26 cellular contexts compared by ENCODE assay signal in genomic region chr4:69748176-69748575, GRCh38. TPM values are rescaled to one million over a fixed set of nuclear protein-coding genes. Genes with fewer than 3 reads are reported as not detected.
DNase-seq lines count a peak whose midpoint lies in the region; ATAC-seq and TF ChIP-seq lines count a peak whose summit lies in the region.
"Had no signal": no experiment of that assay in that cellular context is flagged by ENCODE, and none has a peak within 500 bp of the region (broad histone marks: within the 10 kb centered on the region; RNA-seq: fewer than 3 reads in every experiment).

No MANE protein-coding gene starts in this region.

- TF ChIP-seq POLR2A in stomach (IDR thresholded peaks at IDR 0.05), result no peak

- no CpG with 5 or more reads among the region's 1 CpG for WGBS in mesenchymal stem cell
- 13 to 28% (median 23%) methylated on average over 1 of the region's 1 CpG for WGBS in stomach, 5 donors

- intact Hi-C loops in stomach (cut with DNase I; ENCODE audit: low total_unique reads), result no loop called here

- no peak for TF ChIP-seq CTCF in epithelial cell of esophagus (IDR thresholded peaks at IDR 0.05; ENCODE audit: insufficient read depth, low read depth, low read length, missing control alignments)
- no peak for TF ChIP-seq CTCF in stomach (IDR thresholded peaks at IDR 0.05)

- no peak overlapping the region for H4K91ac ChIP-seq in mesenchymal stem cell (ENCODE audit: low read length)

- H3K9ac ChIP-seq in mesenchymal stem cell (ENCODE audit: low read length), result no peak overlapping the region
- H3K9ac ChIP-seq: neural progenitor cell had no signal

- no peak for TF ChIP-seq EP300 in stomach (IDR thresholded peaks at IDR 0.05)

- H3K14ac ChIP-seq in mesenchymal stem cell (ENCODE audit: low read length in 2 of 2), result no peak overlapping the region

- H3K79me1 ChIP-seq in mesenchymal stem cell (replicated peaks; ENCODE audit: low read length, poor library complexity, severe bottlenecking), result no peaks in the 10 kb centered on the region

- H3K36me3 ChIP-seq in mesenchymal stem cell (ENCODE audit: control insufficient read depth in 1 of 2, insufficient read depth in 2 of 2, low read depth in 1 of 2, low read length in 2 of 2), result no peaks in the 10 kb centered on the region
- no peaks in the 10 kb centered on the region for H3K36me3 ChIP-seq in stomach
- H3K36me3 ChIP-seq: esophagus squamous epithelium, heart right ventricle, neural progenitor cell, SJSA1 had no signal

- no peaks in the 10 kb centered on the region for H3K9me3 ChIP-seq in mesenchymal stem cell (ENCODE audit: control insufficient read depth, low read length)
- H3K9me3 ChIP-seq in stomach, result peaks cover 0 to 21% (median 0%) of the 10 kb centered on the region in 4 donors
- H3K9me3 ChIP-seq: SJSA1 had no signal

- no peak overlapping the region for H3K18ac ChIP-seq in mesenchymal stem cell (ENCODE audit: low read depth in 1 of 2, low read length in 2 of 2)

- no peak overlapping the region for H2BK5ac ChIP-seq in mesenchymal stem cell (ENCODE audit: low read depth, low read length, poor library complexity, severe bottlenecking)

- no peak overlapping the region for H2BK12ac ChIP-seq in mesenchymal stem cell (ENCODE audit: low read length in 2 of 2)

- no peaks in the 10 kb centered on the region for H3K27me3 ChIP-seq in mesenchymal stem cell (ENCODE audit: control insufficient read depth in 1 of 2, insufficient read depth in 1 of 2, low read length in 2 of 2)
- H3K27me3 ChIP-seq in stomach, result no peaks in the 10 kb centered on the region
- H3K27me3 ChIP-seq: esophagus squamous epithelium, heart right ventricle, neural progenitor cell had no signal

- H3K4me1 ChIP-seq in mesenchymal stem cell (ENCODE audit: control insufficient read depth, insufficient read depth, low read depth, low read length), result peaks cover 2% of the 10 kb centered on the region
- H3K4me1 ChIP-seq in stomach, result peaks cover 0 to 10% (median 0%) of the 10 kb centered on the region in 4 donors
- H3K4me1 ChIP-seq: neural progenitor cell, SJSA1 had no signal

- DNase-seq in HPDE6-E6E7 (ENCODE audit: extremely low spot score) (peak; percentile 11), RKO (ENCODE audit: low spot score) (peak; percentile 8), epithelial cell of esophagus (ENCODE audit: low read depth) (peak; percentile 74), mesenchymal stem cell (peak; percentile 5), stomach (no peak), C1 segment of cervical spinal cord (lab: John Stamatoyannopoulos, UW) (no peak), SHP77 treated with DMSO at 0.1 percent for 48 hours (lab: John Stamatoyannopoulos, UW) (no peak)
- DNase-seq: activated B cell treated with CpG ODN at 0.5 μM for 24 hours; activated CD8-positive, alpha-beta T cell treated with anti-CD3 and anti-CD28 coated beads for 36 hours; activated naive CD4-positive, alpha-beta T cell treated with Interleukin-2 at 50 U/mL for 16 hours; activated T-cell treated with anti-CD3 and anti-CD28 coated beads, Interleukin-2, amount 50 U/mL, for 24 hours; AML-193; anterior cingulate cortex; cerebellar nuclear complex; effector CD4-positive, alpha-beta T cell; esophagus squamous epithelium; H7; heart right ventricle; immature natural killer cell; NCI-H1436 treated with DMSO at 0.1 percent for 48 hours; NCI-H2171; NCI-H69; stimulated activated CD4-positive, alpha-beta T cell treated with anti-CD3 and anti-CD28 coated beads, Interleukin-12 subunit alpha, Interleukin-12 subunit beta, amount 100 ng/mL, for 4 hours had no signal

- ATAC-seq in HG02973 (IDR thresholded peaks at IDR 0.05; ENCODE audit: unreplicated experiment), result no peak
- ATAC-seq: activated CD8-positive, alpha-beta T cell treated with anti-CD3 and anti-CD28 coated beads for 36 hours; heart right ventricle had no signal

- no peak overlapping the region for H2AK5ac ChIP-seq in mesenchymal stem cell (ENCODE audit: low read length, severe bottlenecking)

- no peak overlapping the region for H4K8ac ChIP-seq in mesenchymal stem cell (ENCODE audit: low read length)

- no peak overlapping the region for H2AFZ ChIP-seq in mesenchymal stem cell (ENCODE audit: low read depth, low read length)
- H2AFZ ChIP-seq: neural progenitor cell had no signal

- H2BK120ac ChIP-seq in mesenchymal stem cell (ENCODE audit: low read depth, low read length), result no peak overlapping the region

- no peak overlapping the region for H3K23ac ChIP-seq in mesenchymal stem cell (ENCODE audit: low read length in 2 of 2)

- no peak overlapping the region for H3K4ac ChIP-seq in mesenchymal stem cell (ENCODE audit: low read depth in 1 of 2, low read length in 2 of 2)

- H3K4me3 ChIP-seq in epithelial cell of esophagus (ENCODE audit: low read length) (no peak overlapping the region), mesenchymal stem cell (ENCODE audit: insufficient read depth in 1 of 2, low read depth in 1 of 2, low read length in 2 of 2) (no peak overlapping the region), stomach (no peak overlapping the region)
- H3K4me3 ChIP-seq: esophagus squamous epithelium, heart right ventricle, neural progenitor cell, SJSA1 had no signal

- no peak overlapping the region for H2BK15ac ChIP-seq in mesenchymal stem cell (ENCODE audit: low read depth, poor library complexity, severe bottlenecking)

- no peak overlapping the region for H3K27ac ChIP-seq in mesenchymal stem cell (ENCODE audit: low read length, poor library complexity, severe bottlenecking)
- no peak overlapping the region for H3K27ac ChIP-seq in stomach
- H3K27ac ChIP-seq: esophagus squamous epithelium, heart right ventricle, neural progenitor cell, SJSA1 had no signal

- H3K4me2 ChIP-seq in mesenchymal stem cell (ENCODE audit: low read length, poor library complexity, severe bottlenecking), result no peak overlapping the region
- H3K4me2 ChIP-seq: neural progenitor cell had no signal

RNA-seq across cellular contexts. Expression of gene SULT1B1, which starts 12.2 kb away (rescaled TPM):
- polyA plus RNA-seq in mesenchymal stem cell (2013, experiment 1 of 2), result 0.04 TPM
- polyA plus RNA-seq in mesenchymal stem cell (2013, experiment 2 of 2), result 0.03 TPM
- total RNA-seq in stomach, result 10 to 100 TPM in 4 of 5 donors, 1 to 10 TPM in 1; 5.3 to 58.9 (median 42.9) TPM
- 10 to 100 TPM in 2 of 3 donors, 1 to 10 TPM in 1; 1.8 to 57.6 (median 12.5) TPM for polyA plus RNA-seq in stomach
- total RNA-seq: H7, SJSA1 had no signal

Comparison
In these comparisons a context has a peak if more than half of its experiments do, and no peak if none do; other contexts are left out.
1. DNase-seq: peak in HPDE6-E6E7 (single experiment), RKO (single experiment), epithelial cell of esophagus (single experiment) and mesenchymal stem cell (single experiment); none in stomach (single experiment), C1 segment of cervical spinal cord (0 of 14) and SHP77 treated with DMSO at 0.1 percent for 48 hours (single experiment).